In the genomic region with DNA sequence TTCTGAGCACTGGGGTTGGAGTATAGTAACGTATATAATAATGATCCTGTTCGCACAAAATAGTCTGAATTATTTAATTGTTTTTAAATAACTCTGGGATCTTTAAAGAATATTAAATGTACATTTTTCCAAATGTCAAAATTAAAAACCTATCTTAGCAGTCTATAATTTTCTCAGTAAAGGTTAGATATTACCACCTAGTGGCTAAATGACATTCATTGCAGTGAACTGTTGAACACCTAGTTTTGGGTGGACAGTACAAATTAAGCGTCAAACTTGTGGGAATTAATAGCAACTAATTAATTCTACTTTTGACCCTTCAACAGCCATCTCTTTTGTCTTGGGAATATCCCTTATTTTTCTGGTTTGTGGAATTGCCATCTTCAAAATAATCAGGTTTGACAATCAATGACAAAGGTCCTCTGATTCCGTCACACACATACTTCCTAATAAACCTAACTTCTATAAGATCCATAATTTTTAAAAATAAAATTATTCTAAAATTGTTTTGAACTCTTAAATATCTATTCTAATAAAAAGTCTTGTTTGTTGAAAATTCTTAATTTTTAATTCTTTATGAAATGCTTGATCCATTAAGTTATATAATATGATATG, we compare ENCODE assay signal across 12 cellular contexts.
DNase-seq lines count a peak whose midpoint lies in the region; ATAC-seq and TF ChIP-seq lines count a peak whose summit lies in the region.
"Had no signal": no experiment of that assay in that cellular context is flagged by ENCODE, and none has a peak within 500 bp of the region (broad histone marks: within the 10 kb centered on the region; RNA-seq: fewer than 3 reads in every experiment).

No MANE protein-coding gene starts in this region.

- H3K4me1 ChIP-seq in heart right ventricle (peaks cover 0 to 9% (median 0%) of the 10 kb centered on the region in 9 donors), foreskin keratinocyte (peaks cover 14% of the 10 kb centered on the region)

- H3K27me3 ChIP-seq in heart right ventricle = no peaks in the 10 kb centered on the region
- H3K27me3 ChIP-seq in foreskin keratinocyte = no peaks in the 10 kb centered on the region

- no peak for TF ChIP-seq POLR2A in GM18505 (IDR thresholded peaks at IDR 0.05; ENCODE audit: borderline replicate concordance, extremely low read depth, insufficient read depth, insufficient read length)

- no peaks in the 10 kb centered on the region for H3K9me3 ChIP-seq in heart right ventricle

- ATAC-seq in heart right ventricle (no peak), foreskin keratinocyte (no peak), GM18505 (IDR thresholded peaks at IDR 0.05; ENCODE audit: unreplicated experiment) (no peak)
- ATAC-seq: natural killer cell treated with Interleukin-12 subunit alpha and Interleukin-12 subunit beta and Interleukin-15 and Interleukin-18, amount 100 ng/mL, for 72 hours; stimulated activated naive CD8-positive, alpha-beta T cell treated with anti-CD3 and anti-CD28 coated beads, Interleukin-15, Interleukin-2, amounts not matched to agents 100 U/mL and 50 U/mL, for 24 hours had no signal

- WGBS in heart right ventricle, 2 donors = 89% methylated on average over 4 of the region's 4 CpGs

- intact Hi-C loops in heart right ventricle (cut with DNase I) = loop anchor here in 9 of 10 donors (5.0 to 10.0 kb wide), 8 partner anchors 406 to 1086 kb away; a partner anchor contains a TSS
- intact Hi-C loops in cardiac septum (cut with DNase I) = loop anchor here (5.0 to 10.0 kb wide), 2 partner anchors 826 to 1084 kb away; a partner anchor contains a TSS

- no peak overlapping the region for H3K4me3 ChIP-seq in heart right ventricle

- DNase-seq in heart right ventricle = no peak
- no peak for DNase-seq in cardiac septum (ENCODE audit: low spot score)
- DNase-seq in RKO (ENCODE audit: low spot score) = peak; percentile 79
- no peak for DNase-seq in foreskin keratinocyte
- DNase-seq in activated CD4-positive, alpha-beta T cell treated with anti-CD3 and anti-CD28 coated beads for 4 hours = no peak
- no peak for DNase-seq in T-helper 1 cell
- no peak for DNase-seq in activated CD4-positive, alpha-beta T cell treated with anti-CD3 and anti-CD28 coated beads, Interleukin-2, amount 50 U/mL, for 4 hours
- DNase-seq: activated CD4-positive, alpha-beta T cell treated with anti-CD3 and anti-CD28 coated beads, Interleukin-2, amount 50 U/mL, for 1 hour; NCI-H1048; stimulated activated naive CD8-positive, alpha-beta T cell treated with anti-CD3 and anti-CD28 coated beads, Interleukin-15, Interleukin-2, amounts not matched to agents 100 U/mL and 50 U/mL, for 24 hours had no signal

- TF ChIP-seq CTCF in heart right ventricle (IDR thresholded peaks at IDR 0.05) (peak in 7 of 9 donors; percentile 41 to 61 (median 51)), foreskin keratinocyte (conservative IDR thresholded peaks at IDR 0.05) (peak; percentile 70)

- no peak overlapping the region for H3K27ac ChIP-seq in heart right ventricle
- H3K27ac ChIP-seq in foreskin keratinocyte = no peak overlapping the region

- no peaks in the 10 kb centered on the region for H3K36me3 ChIP-seq in heart right ventricle
